Comparison of ENCODE assay signal across 18 cellular contexts in the genomic region with DNA sequence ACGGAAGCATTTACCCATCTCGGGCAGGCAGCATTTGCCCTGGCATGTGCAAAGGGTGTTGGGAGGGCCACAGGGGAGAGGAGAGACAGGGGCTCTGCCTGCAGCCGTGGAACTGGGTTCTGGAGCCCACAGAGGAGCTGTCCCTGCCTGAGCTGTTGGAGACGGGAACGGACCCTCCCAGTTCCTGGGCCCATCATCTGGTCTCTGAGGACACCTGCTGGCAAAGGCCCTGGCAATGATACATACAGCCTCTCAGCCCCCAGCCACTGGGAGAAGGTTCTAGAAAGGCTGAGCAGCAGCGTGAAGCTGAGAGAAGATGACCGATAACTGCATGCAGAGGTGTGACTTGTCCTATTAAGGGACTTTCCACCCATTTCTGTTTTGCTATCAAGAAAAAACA. TPM values are rescaled to one million over a fixed set of nuclear protein-coding genes. Genes with fewer than 3 reads are reported as not detected.
DNase-seq lines count a peak whose midpoint lies in the region; ATAC-seq, FAIRE-seq and TF ChIP-seq lines count a peak whose summit lies in the region.
"Had no signal": no experiment of that assay in that cellular context is flagged by ENCODE, and none has a peak within 500 bp of the region (broad histone marks: within the 10 kb centered on the region; RNA-seq: fewer than 3 reads in every experiment).

No MANE protein-coding gene starts in this region.

- CTCF ChIA-PET in WTC11 (lab: Charles Lee) (interaction anchor here (1.2 to 3.9 kb wide), 5 partner anchors 11 to 118 kb away, joined by 3 to 39 read pairs (median 6); no protein-coding TSS in a partner anchor), Caco-2 (lab: Charles Lee) (no interaction called here)

- no peaks in the 10 kb centered on the region for H3K27me3 ChIP-seq in foreskin keratinocyte
- no peaks in the 10 kb centered on the region for H3K27me3 ChIP-seq in Caco-2 (replicated peaks; ENCODE audit: control insufficient read depth, insufficient read depth, low read length)

- no peaks in the 10 kb centered on the region for H3K4me1 ChIP-seq in foreskin keratinocyte
- no peaks in the 10 kb centered on the region for H3K4me1 ChIP-seq in kidney (ENCODE audit: control insufficient read depth in 1 of 2, insufficient read depth in 1 of 2, low read depth in 1 of 2, low read length in 2 of 2)
- H3K4me1 ChIP-seq in Caco-2 = no peaks in the 10 kb centered on the region

- no peak overlapping the region for H3K27ac ChIP-seq in foreskin keratinocyte
- H3K27ac ChIP-seq in kidney (ENCODE audit: low read depth in 2 of 2, low read length in 2 of 2) = no peak overlapping the region

- no peak overlapping the region for H3K4me3 Mint-ChIP-seq in CD14-positive monocyte
- H3K4me3 Mint-ChIP-seq in WTC11 = no peak overlapping the region
- H3K4me3 Mint-ChIP-seq in Caco-2 (ENCODE audit: unreplicated experiment) = no peak overlapping the region
- H3K4me3 Mint-ChIP-seq: activated CD4-positive, alpha-beta memory T cell treated with anti-CD3 and anti-CD28 coated beads for 36 hours; activated T-helper 1 cell treated with anti-CD3 and anti-CD28 coated beads, Interleukin-12 subunit alpha, Interleukin-12 subunit beta, Interleukin-2, Interleukin-4 antibody, amounts not matched to agents 30 ng/mL and 10 ng/mL and 1 ng/mL, durations not matched to agents 14 hours and 24 hours and 36 hours; effector memory CD8-positive, alpha-beta T cell; neural crest cell had no signal

- H3K9me3 ChIP-seq in kidney (ENCODE audit: control insufficient read depth in 1 of 2, low read length in 2 of 2) (no peaks in the 10 kb centered on the region), Caco-2 (no peaks in the 10 kb centered on the region)

- intact Hi-C loops in CD14-positive monocyte (cut with micrococcal nuclease) (no loop called here), kidney (cut with DNase I) (no loop called here), Caco-2 (cut with micrococcal nuclease; ENCODE audit: unreplicated experiment) (no loop called here)

- peaks cover 1 to 5% (median 4%) of the 10 kb centered on the region in 3 donors for H3K27me3 Mint-ChIP-seq in CD14-positive monocyte (ENCODE audit: low read depth in 3 of 3)
- no peaks in the 10 kb centered on the region for H3K27me3 Mint-ChIP-seq in WTC11 (ENCODE audit: low read depth)
- no peaks in the 10 kb centered on the region for H3K27me3 Mint-ChIP-seq in Caco-2 (ENCODE audit: insufficient read depth, unreplicated experiment)
- H3K27me3 Mint-ChIP-seq: activated CD4-positive, alpha-beta memory T cell treated with anti-CD3 and anti-CD28 coated beads for 36 hours; effector memory CD8-positive, alpha-beta T cell had no signal

- H3K36me3 Mint-ChIP-seq in CD14-positive monocyte (peaks cover 9 to 12% of the 10 kb centered on the region in 2 donors), WTC11 (peaks cover 12% of the 10 kb centered on the region), Caco-2 (ENCODE audit: insufficient read depth, unreplicated experiment) (peaks cover 25% of the 10 kb centered on the region)
- H3K36me3 Mint-ChIP-seq: activated CD4-positive, alpha-beta memory T cell treated with anti-CD3 and anti-CD28 coated beads for 36 hours had no signal

- H3K9me3 Mint-ChIP-seq in CD14-positive monocyte (peaks cover 0 to 14% (median 8%) of the 10 kb centered on the region in 7 donors), WTC11 (no peaks in the 10 kb centered on the region), Caco-2 (ENCODE audit: unreplicated experiment) (no peaks in the 10 kb centered on the region)
- H3K9me3 Mint-ChIP-seq: activated CD4-positive, alpha-beta memory T cell treated with anti-CD3 and anti-CD28 coated beads for 36 hours; activated T-helper 1 cell treated with anti-CD3 and anti-CD28 coated beads, Interleukin-12 subunit alpha, Interleukin-12 subunit beta, Interleukin-2, Interleukin-4 antibody, amounts not matched to agents 30 ng/mL and 10 ng/mL and 1 ng/mL, durations not matched to agents 14 hours and 24 hours and 36 hours; effector memory CD8-positive, alpha-beta T cell; neural crest cell had no signal

- no peak overlapping the region for H3K4me3 ChIP-seq in kidney (ENCODE audit: low read length in 2 of 2)
- no peak overlapping the region for H3K4me3 ChIP-seq in Caco-2 (ENCODE audit: low read depth, low read length)

- BruUV-seq in Caco-2 (replicated peaks; lab: Mats Ljungman, UMichigan) = no TSS peak

- H3K4me1 Mint-ChIP-seq in CD14-positive monocyte (peaks cover 24% of the 10 kb centered on the region), WTC11 (no peaks in the 10 kb centered on the region), Caco-2 (ENCODE audit: low read depth, unreplicated experiment) (no peaks in the 10 kb centered on the region)
- H3K4me1 Mint-ChIP-seq: neural crest cell had no signal

- no peak overlapping the region for H3K27ac Mint-ChIP-seq in CD14-positive monocyte
- H3K27ac Mint-ChIP-seq in WTC11 = peak overlapping the region; percentile 43; the same call in 1 of the 2 replicates
- no peak overlapping the region for H3K27ac Mint-ChIP-seq in Caco-2 (ENCODE audit: unreplicated experiment)
- H3K27ac Mint-ChIP-seq: activated CD4-positive, alpha-beta memory T cell treated with anti-CD3 and anti-CD28 coated beads for 36 hours; activated T-helper 1 cell treated with anti-CD3 and anti-CD28 coated beads, Interleukin-12 subunit alpha, Interleukin-12 subunit beta, Interleukin-2, Interleukin-4 antibody, amounts not matched to agents 30 ng/mL and 10 ng/mL and 1 ng/mL, durations not matched to agents 14 hours and 24 hours and 36 hours had no signal

- ATAC-seq in WTC11 (no peak), foreskin keratinocyte (no peak), GM21723 (IDR thresholded peaks at IDR 0.05; ENCODE audit: unreplicated experiment) (no peak), HG02973 (IDR thresholded peaks at IDR 0.05; ENCODE audit: unreplicated experiment) (no peak)
- ATAC-seq: effector memory CD8-positive, alpha-beta T cell had no signal

- POLR2A ChIA-PET in WTC11 (lab: Charles Lee) = no interaction called here
- POLR2A ChIA-PET in Caco-2 (lab: Charles Lee) = no interaction called here

- H3K9ac ChIP-seq in kidney (ENCODE audit: low read length in 2 of 2) = no peak overlapping the region

- DNase-seq in CD14-positive monocyte (ENCODE audit: low spot score) (no peak), ELR (ENCODE audit: low read depth) (peak; percentile 28), WTC11 (ENCODE audit: low spot score) (no peak), foreskin keratinocyte (no peak), kidney (no peak), Caco-2 (no peak)
- DNase-seq: activated CD4-positive, alpha-beta memory T cell treated with anti-CD3 and anti-CD28 coated beads for 36 hours; AML-193; Calu3; central memory CD4-positive, alpha-beta T cell; effector memory CD8-positive, alpha-beta T cell; islet precursor cell; NCI-H1930 had no signal

- H3K36me3 ChIP-seq in kidney (ENCODE audit: control insufficient read depth in 1 of 2, insufficient read depth in 2 of 2, low read length in 2 of 2) (peaks cover 5 to 8% of the 10 kb centered on the region in 2 donors), Caco-2 (ENCODE audit: control insufficient read depth, insufficient read depth, low read length) (peaks cover 2% of the 10 kb centered on the region; the same call in 1 of the 2 replicates)

- no peak for FAIRE-seq in kidney (lab: Jason Lieb, UNC)
- FAIRE-seq: GM12892 had no signal

- TF ChIP-seq CTCF in CD14-positive monocyte (IDR thresholded peaks at IDR 0.05) (peak; percentile 21), WTC11 (IDR thresholded peaks at IDR 0.05) (no peak), foreskin keratinocyte (conservative IDR thresholded peaks at IDR 0.05) (peak; percentile 2), kidney (IDR thresholded peaks at IDR 0.05; ENCODE audit: borderline replicate concordance, extremely low read depth, insufficient read depth) (no peak), Caco-2 (IDR thresholded peaks at IDR 0.05; ENCODE audit: insufficient read depth in 1 of 2, low read depth in 1 of 2, low read length in 1 of 2, severe bottlenecking in 1 of 2, unreplicated experiment in 1 of 2) (no peak)

TF ChIP-seq in WTC11, 78 proteins besides CTCF, POLR2A, EP300 and RAD21 (continues in another document):
- TF ChIP-seq, protein P1, sequence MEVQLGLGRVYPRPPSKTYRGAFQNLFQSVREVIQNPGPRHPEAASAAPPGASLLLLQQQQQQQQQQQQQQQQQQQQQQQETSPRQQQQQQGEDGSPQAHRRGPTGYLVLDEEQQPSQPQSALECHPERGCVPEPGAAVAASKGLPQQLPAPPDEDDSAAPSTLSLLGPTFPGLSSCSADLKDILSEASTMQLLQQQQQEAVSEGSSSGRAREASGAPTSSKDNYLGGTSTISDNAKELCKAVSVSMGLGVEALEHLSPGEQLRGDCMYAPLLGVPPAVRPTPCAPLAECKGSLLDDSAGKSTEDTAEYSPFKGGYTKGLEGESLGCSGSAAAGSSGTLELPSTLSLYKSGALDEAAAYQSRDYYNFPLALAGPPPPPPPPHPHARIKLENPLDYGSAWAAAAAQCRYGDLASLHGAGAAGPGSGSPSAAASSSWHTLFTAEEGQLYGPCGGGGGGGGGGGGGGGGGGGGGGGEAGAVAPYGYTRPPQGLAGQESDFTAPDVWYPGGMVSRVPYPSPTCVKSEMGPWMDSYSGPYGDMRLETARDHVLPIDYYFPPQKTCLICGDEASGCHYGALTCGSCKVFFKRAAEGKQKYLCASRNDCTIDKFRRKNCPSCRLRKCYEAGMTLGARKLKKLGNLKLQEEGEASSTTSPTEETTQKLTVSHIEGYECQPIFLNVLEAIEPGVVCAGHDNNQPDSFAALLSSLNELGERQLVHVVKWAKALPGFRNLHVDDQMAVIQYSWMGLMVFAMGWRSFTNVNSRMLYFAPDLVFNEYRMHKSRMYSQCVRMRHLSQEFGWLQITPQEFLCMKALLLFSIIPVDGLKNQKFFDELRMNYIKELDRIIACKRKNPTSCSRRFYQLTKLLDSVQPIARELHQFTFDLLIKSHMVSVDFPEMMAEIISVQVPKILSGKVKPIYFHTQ (CRISPR knock-in tag; IDR thresholded peaks at IDR 0.05) = no peak
- TF ChIP-seq TEAD1 (CRISPR knock-in tag; IDR thresholded peaks at IDR 0.05) = no peak

RNA-seq across cellular contexts. Expression of gene FAAP20, which starts 31.4 kb away (rescaled TPM):
- polyA plus RNA-seq in CD14-positive monocyte = 10 to 100 TPM; 35.1 to 49.3 TPM
- 133 to 151 TPM (median 150 TPM) in 3 replicates for total RNA-seq in WTC11 (2021)
- 30.3 and 32.0 TPM in 2 replicates for total RNA-seq in foreskin keratinocyte
- polyA plus RNA-seq in foreskin keratinocyte = 82.5 and 103 TPM in 2 replicates
- 69.0 TPM for total RNA-seq in kidney
- polyA plus RNA-seq in kidney (ENCODE audit: insufficient read depth, low read depth, low replicate concordance) = 109 TPM
- 62.5 and 72.4 TPM in 2 replicates for total RNA-seq in Caco-2 (2022)

Comparison
In these comparisons a context has a peak if more than half of its experiments do, and no peak if none do; other contexts are left out.
1. CTCF ChIP-seq: peak in CD14-positive monocyte (single experiment) and foreskin keratinocyte (single experiment); none in WTC11 (single experiment), kidney (single experiment) and Caco-2 (0 of 2).